ENCODE assay signal across 10 cellular contexts in genomic region chr5:67287795-67288194, GRCh38.
A peak's percentile ranks its signal among the peaks of the same experiment; 100 is the strongest.
DNase-seq lines count a peak whose midpoint lies in the region; TF ChIP-seq lines count a peak whose summit lies in the region.
"Had no signal": no experiment of that assay in that cellular context is flagged by ENCODE, and none has a peak within 500 bp of the region (broad histone marks: within the 10 kb centered on the region; RNA-seq: fewer than 3 reads in every experiment).

No MANE protein-coding gene starts in this region.

- no peaks in the 10 kb centered on the region for H3K36me3 Mint-ChIP-seq in HFFc6 (ENCODE audit: low read depth)

- TF ChIP-seq CTCF in HFFc6 (IDR thresholded peaks at IDR 0.05) (no peak), GM20000 (IDR thresholded peaks at IDR 0.05; ENCODE audit: extremely low read depth, missing control alignments) (no peak)

- H3K4me3 Mint-ChIP-seq in HFFc6, result no peak overlapping the region

- no peaks in the 10 kb centered on the region for H3K9me3 Mint-ChIP-seq in HFFc6
- H3K9me3 Mint-ChIP-seq: activated T-helper 2 cell treated with anti-CD3 and anti-CD28 coated beads, Interferon-gamma antibody, Interleukin-2, Interleukin-4, amounts not matched to agents 10 μg/mL and 5 μg/mL and 100 μg/mL, durations not matched to agents 14 hours and 24 hours and 36 hours had no signal

- peak overlapping the region; percentile 24; the same call in 1 of the 2 replicates for H3K27ac Mint-ChIP-seq in HFFc6
- H3K27ac Mint-ChIP-seq: activated T-helper 2 cell treated with anti-CD3 and anti-CD28 coated beads, Interferon-gamma antibody, Interleukin-2, Interleukin-4, amounts not matched to agents 10 μg/mL and 5 μg/mL and 100 μg/mL, durations not matched to agents 14 hours and 24 hours and 36 hours had no signal

- peaks cover 6% of the 10 kb centered on the region for H3K27me3 Mint-ChIP-seq in HFFc6 (ENCODE audit: insufficient read depth)

- H3K4me1 Mint-ChIP-seq in HFFc6 (ENCODE audit: low read depth), result peaks cover 62% of the 10 kb centered on the region

- peak overlapping the region; percentile 94 for H3K27ac ChIP-seq in angular gyrus (ENCODE audit: low read depth, low read length)
- H3K27ac ChIP-seq: neutrophil had no signal

- peak; percentile 59 for DNase-seq in HFFc6
- peak; percentile 82 for DNase-seq in inferior parietal cortex (ENCODE audit: extremely low spot score)
- peak; percentile 86 for DNase-seq in superior temporal gyrus (ENCODE audit: extremely low spot score)
- DNase-seq in GM20000 (ENCODE audit: low spot score), result no peak
- DNase-seq in T-helper 2 cell, result no peak
- no peak for DNase-seq in activated CD4-positive, alpha-beta T cell treated with anti-CD3 and anti-CD28 coated beads, Interleukin-2, amount 50 U/mL, for 48 hours
- DNase-seq: NCI-H2107 had no signal

Comparison
In these comparisons a context has a peak if more than half of its experiments do, and no peak if none do; other contexts are left out.
1. DNase-seq: peak in HFFc6 (single experiment), inferior parietal cortex (single experiment) and superior temporal gyrus (single experiment); none in GM20000 (single experiment), T-helper 2 cell (0 of 5) and activated CD4-positive, alpha-beta T cell treated with anti-CD3 and anti-CD28 coated beads, Interleukin-2, amount 50 U/mL, for 48 hours (0 of 2).